Comparison of ENCODE assay signal across 8 cellular contexts in the genomic region with DNA sequence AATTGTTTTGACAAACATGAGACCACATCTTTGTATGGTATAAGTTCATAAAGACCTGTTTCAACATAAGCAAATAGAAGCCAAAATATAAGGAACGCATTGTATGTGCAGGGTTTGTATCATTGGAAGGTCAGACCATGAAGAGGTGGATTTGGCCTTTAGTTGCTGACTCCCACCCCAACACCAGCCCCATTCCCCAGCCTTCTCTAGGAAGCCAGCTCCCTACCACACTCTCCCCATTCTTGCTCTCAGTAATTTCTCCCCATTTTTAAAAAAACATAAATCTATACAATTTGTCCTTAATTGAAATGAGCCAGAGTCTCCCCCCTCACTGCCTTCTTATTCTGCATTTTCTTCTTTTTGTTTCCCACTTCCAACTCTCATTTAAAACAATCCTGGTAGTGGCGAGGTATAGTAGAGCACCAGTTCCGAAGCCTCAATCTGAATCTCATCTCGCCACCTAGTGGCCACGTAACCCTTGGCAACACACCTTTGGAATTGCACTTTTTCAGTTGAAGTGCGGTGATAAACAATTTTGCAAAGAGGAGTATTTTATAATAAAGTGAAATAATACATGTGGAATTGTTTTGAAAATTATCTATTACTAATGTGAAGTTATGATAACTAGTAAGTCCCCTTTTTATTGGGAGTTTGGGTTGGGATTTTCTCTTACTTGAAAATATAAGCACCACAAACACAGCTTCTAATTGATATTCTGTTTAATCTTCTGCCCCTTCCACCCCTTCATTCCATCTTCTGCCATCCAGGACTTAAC.
DNase-seq lines count a peak whose midpoint lies in the region; ATAC-seq, FAIRE-seq and TF ChIP-seq lines count a peak whose summit lies in the region.

No MANE protein-coding gene starts in this region.

- RAD21 ChIA-PET in GM12878 (lab: Charles Lee; ENCODE audit: unreplicated experiment) = interaction anchor here (0.8 to 3.7 kb wide), 18 partner anchors 8 to 1158 kb away, joined by 3 to 46 read pairs (median 4); a partner anchor contains a TSS

- H3K27me3 ChIP-seq in Caco-2 (replicated peaks; ENCODE audit: control insufficient read depth, insufficient read depth, low read length) (no peaks in the 10 kb centered on the region), GM12878 (replicated peaks in 1 of 2; ENCODE audit: control insufficient read depth in 2 of 2, insufficient read depth in 2 of 2, low read length in 1 of 2) (no peaks in the 10 kb centered on the region; a peak in 1 of 4 replicates)

- CTCF ChIA-PET in Caco-2 (lab: Charles Lee) = interaction anchor here (0.9 to 1.8 kb wide), 4 partner anchors 94 to 179 kb away, joined by 3 to 8 read pairs (median 5); no protein-coding TSS in a partner anchor
- CTCF ChIA-PET in GM12878 (lab: Yijun Ruan, JAX) = interaction anchor here (0.7 to 5.3 kb wide), 41 partner anchors 11 to 1104 kb away, joined by 3 to 45 read pairs (median 4); a partner anchor contains a TSS

- H3K9ac ChIP-seq in GM12878 (ENCODE audit: control insufficient read depth, insufficient read depth, low read length) = no peak overlapping the region

- TF ChIP-seq RAD21 in GM12878 (IDR thresholded peaks at IDR 0.05; ENCODE audit: insufficient read depth, low read depth, low read length) = peak; percentile 80

- H3K27ac ChIP-seq in GM12878 (ENCODE audit: control insufficient read depth, insufficient read depth) = no peak overlapping the region

- SMC1A ChIA-PET in GM12878 (lab: Charles Lee; ENCODE audit: uncharacterized antibody, unreplicated experiment) = interaction anchor here (0.7 to 5.3 kb wide), 34 partner anchors 9 to 1104 kb away, joined by 3 to 38 read pairs (median 4); no protein-coding TSS in a partner anchor

- H3K4me3 ChIP-seq in Caco-2 (ENCODE audit: low read depth, low read length) (no peak overlapping the region), GM12878 (no peak overlapping the region)

- ATAC-seq in GM19395 (IDR thresholded peaks at IDR 0.05; ENCODE audit: unreplicated experiment) (peak; percentile 86), GM12878 (peak; percentile 94)

- H3K4me1 Mint-ChIP-seq in Caco-2 (ENCODE audit: low read depth, unreplicated experiment) = peaks cover 7% of the 10 kb centered on the region

- no peaks in the 10 kb centered on the region for H3K36me3 ChIP-seq in Caco-2 (ENCODE audit: control insufficient read depth, insufficient read depth, low read length)
- H3K36me3 ChIP-seq in GM12878 (ENCODE audit: control insufficient read depth in 2 of 2, insufficient read depth in 2 of 2, low read length in 1 of 2) = no peaks in the 10 kb centered on the region

- no peak overlapping the region for H3K4me3 Mint-ChIP-seq in Caco-2 (ENCODE audit: unreplicated experiment)

- BruUV-seq in Caco-2 (replicated peaks; lab: Mats Ljungman, UMichigan) = no TSS peak
- BruUV-seq in GM12878 (replicated peaks; lab: Mats Ljungman, UMichigan) = no TSS peak

- no peak for TF ChIP-seq POLR2A in GM12878 (IDR thresholded peaks at IDR 0.05; ENCODE audit: low read depth, low read length)

- TF ChIP-seq CTCF in Caco-2 (IDR thresholded peaks at IDR 0.05; ENCODE audit: insufficient read depth in 1 of 2, low read depth in 1 of 2, low read length in 1 of 2, severe bottlenecking in 1 of 2, unreplicated experiment in 1 of 2) (peak; percentile 59 to 79), GM12878 (IDR thresholded peaks at IDR 0.05 in 2 of 3, conservative IDR thresholded peaks at IDR 0.05 in 1 of 3; ENCODE audit: control insufficient read depth in 2 of 3, extremely low read depth in 1 of 3, insufficient read depth in 1 of 3, low read depth in 3 of 3, low read length in 3 of 3) (peak; percentile 79 to 81 (median 79))

- TF ChIP-seq EP300 in GM12878 (IDR thresholded peaks at IDR 0.05; ENCODE audit: borderline replicate concordance in 1 of 2, control insufficient read depth in 1 of 2, low read depth in 2 of 2, low read length in 2 of 2) = no peak

- no peaks in the 10 kb centered on the region for H3K9me3 Mint-ChIP-seq in Caco-2 (ENCODE audit: unreplicated experiment)

- H3K4me1 ChIP-seq in Caco-2 (peaks cover 10% of the 10 kb centered on the region), GM12878 (ENCODE audit: control insufficient read depth, insufficient read depth, low read length) (no peaks in the 10 kb centered on the region)

- intact Hi-C loops in Caco-2 (cut with micrococcal nuclease; ENCODE audit: unreplicated experiment) (loop anchor here (1.0 to 10.0 kb wide), 5 partner anchors 36 to 431 kb away; a partner anchor contains a TSS), GM12878 (cut with micrococcal nuclease; ENCODE audit: unreplicated experiment) (loop anchor here (2.0 to 10.0 kb wide), 3 partner anchors 100 to 448 kb away; a partner anchor contains a TSS)

- H2AFZ ChIP-seq in GM12878 (ENCODE audit: control insufficient read depth, low read depth, low read length) = no peak overlapping the region

- peak overlapping the region; percentile 54 for H3K27ac Mint-ChIP-seq in Caco-2 (ENCODE audit: unreplicated experiment)

- WGBS in GM12878 (ENCODE audit: insufficient coverage, insufficient replicate concordance, low lambda C conversion rate, missing lambda C conversion rate) = 0% methylated on average over 6 of the region's 6 CpGs

- H3K36me3 Mint-ChIP-seq in Caco-2 (ENCODE audit: insufficient read depth, unreplicated experiment) = no peaks in the 10 kb centered on the region

- H3K9me3 ChIP-seq in Caco-2 (no peaks in the 10 kb centered on the region), GM12878 (replicated peaks; ENCODE audit: control insufficient read depth, insufficient read depth, low read length) (no peaks in the 10 kb centered on the region)

- peak; percentile 84 for FAIRE-seq in GM12878 (lab: Jason Lieb, UNC)

- no peaks in the 10 kb centered on the region for H3K79me2 ChIP-seq in GM12878 (ENCODE audit: control insufficient read depth, insufficient read depth, low read length)

- H3K4me2 ChIP-seq in GM12878 (ENCODE audit: control insufficient read depth, insufficient read depth) = no peak overlapping the region

- POLR2A ChIA-PET in Caco-2 (lab: Charles Lee) = interaction anchor here (0.6 kb wide), 1 partner anchor 518 kb away, joined by 6 read pairs; no protein-coding TSS in a partner anchor
- POLR2A ChIA-PET in GM12878 (lab: Charles Lee) = no interaction called here

- H4K20me1 ChIP-seq in GM12878 (ENCODE audit: control insufficient read depth, insufficient read depth) = no peaks in the 10 kb centered on the region

- in situ Hi-C loops in GM12878 (cut with MboI) = loop anchor here (10.0 kb wide), 2 partner anchors 1048 to 1108 kb away; no protein-coding TSS in a partner anchor

- DNase-seq in Caco-2 (peak; percentile 51 to 58), LoVo (ENCODE audit: low spot score) (peak; percentile 54), T-helper 2 cell (peak in 3 of 5 experiments; percentile 10 to 43 (median 23)), GM12878 (ENCODE audit: low read depth, low spot score) (no peak), islet precursor cell (peak; percentile 60), SKM-1 treated with dmso at 0.1 percent for 144 hours (lab: John Stamatoyannopoulos, UW; ENCODE audit: unreplicated experiment) (no peak)
- peak; percentile 43 for DNase-seq in stimulated activated CD4-positive, alpha-beta T cell treated with anti-CD3 and anti-CD28 coated beads, Interleukin-2, amount 100 ng/mL, for 4 hours (ENCODE audit: low read depth)

- no peaks in the 10 kb centered on the region for H3K27me3 Mint-ChIP-seq in Caco-2 (ENCODE audit: insufficient read depth, unreplicated experiment)

TF ChIP-seq in GM12878, 131 proteins besides CTCF, POLR2A, EP300 and RAD21:
- peak; percentile 72 for TF ChIP-seq SMC3 (IDR thresholded peaks at IDR 0.05; ENCODE audit: borderline replicate concordance, low read length)
- no peak for TF ChIP-seq TCF3 (IDR thresholded peaks at IDR 0.05; ENCODE audit: borderline replicate concordance, insufficient read depth, low read depth, low read length)
- TF ChIP-seq CEBPB (IDR thresholded peaks at IDR 0.05; ENCODE audit: borderline replicate concordance in 1 of 2, low read depth in 2 of 2, low read length in 2 of 2) = no peak

Comparison
In these comparisons a context has a peak if more than half of its experiments do, and no peak if none do; other contexts are left out.
1. DNase-seq: peak in Caco-2 (2 of 2), LoVo (single experiment), T-helper 2 cell (3 of 5), islet precursor cell (single experiment) and stimulated activated CD4-positive, alpha-beta T cell treated with anti-CD3 and anti-CD28 coated beads, Interleukin-2, amount 100 ng/mL, for 4 hours (single experiment); none in GM12878 (single experiment) and SKM-1 treated with dmso at 0.1 percent for 144 hours (single experiment).